Comparison of ENCODE assay signal across 1 cellular context in genomic region chr7:148932-149855, GRCh38.
TF ChIP-seq lines count a peak whose summit lies in the region.

No MANE protein-coding gene starts in this region.

TF ChIP-seq in K562, 482 proteins besides CTCF, POLR2A, EP300 and RAD21 (continued from another document and continues in another):
- TF ChIP-seq ARID3B (CRISPR knock-in tag; IDR thresholded peaks at IDR 0.05; ENCODE audit: borderline replicate concordance) (no peak), MTA1 (IDR thresholded peaks at IDR 0.05; ENCODE audit: borderline replicate concordance) (no peak), SMAD4 (CRISPR knock-in tag; conservative IDR thresholded peaks at IDR 0.05) (0 out of 2 replicates have a peak, but pooled peaks have one; percentile 25), MYNN (IDR thresholded peaks at IDR 0.05) (no peak), MYNN (CRISPR knock-in tag; IDR thresholded peaks at IDR 0.05) (no peak), ADNP (tag; IDR thresholded peaks at IDR 0.05) (no peak), PHF21A (IDR thresholded peaks at IDR 0.05; ENCODE audit: borderline replicate concordance, low read depth) (no peak), LARP7 (IDR thresholded peaks at IDR 0.05) (no peak), DNMT1 (IDR thresholded peaks at IDR 0.05) (no peak), HINFP (tag; conservative IDR thresholded peaks at IDR 0.05; ENCODE audit: low read depth) (no peak), NCOR1 (IDR thresholded peaks at IDR 0.05) (no peak), FOS (IDR thresholded peaks at IDR 0.05; ENCODE audit: extremely low read depth, insufficient read length) (no peak), NFE2L1 (tag; IDR thresholded peaks at IDR 0.05; ENCODE audit: borderline replicate concordance, low read depth) (no peak), MCM7 (IDR thresholded peaks at IDR 0.05) (no peak), CCNT2 (IDR thresholded peaks at IDR 0.05; ENCODE audit: borderline replicate concordance, extremely low read depth, insufficient read length, low read depth, low read length) (peak; percentile 79), HOXB6 (CRISPR knock-in tag; IDR thresholded peaks at IDR 0.05; ENCODE audit: borderline replicate concordance) (no peak), STAG1 (CRISPR knock-in tag; IDR thresholded peaks at IDR 0.05; ENCODE audit: borderline replicate concordance) (no peak), ZNF134 (CRISPR knock-in tag; conservative IDR thresholded peaks at IDR 0.05) (no peak), ARID4B (CRISPR knock-in tag; IDR thresholded peaks at IDR 0.05) (no peak), ZFP1 (CRISPR knock-in tag; IDR thresholded peaks at IDR 0.05) (no peak), SAFB (IDR thresholded peaks at IDR 0.05; ENCODE audit: borderline replicate concordance, low read depth, low read length) (no peak), TAL1 (IDR thresholded peaks at IDR 0.05) (no peak), RFX5 (IDR thresholded peaks at IDR 0.05; ENCODE audit: low read depth, low read length) (no peak), ETS2 (tag; IDR thresholded peaks at IDR 0.05; ENCODE audit: borderline replicate concordance, poor library complexity, severe bottlenecking) (no peak), ZNF140 (CRISPR knock-in tag; IDR thresholded peaks at IDR 0.05) (no peak), ZNF696 (CRISPR knock-in tag; conservative IDR thresholded peaks at IDR 0.05) (no peak), RHOXF2B (CRISPR knock-in tag; conservative IDR thresholded peaks at IDR 0.05) (0 out of 2 replicates have a peak, but pooled peaks have one; percentile 3), EGR1 (conservative IDR thresholded peaks at IDR 0.05) (peak; percentile 91), ZMIZ1 (IDR thresholded peaks at IDR 0.05; ENCODE audit: low read depth in 2 of 2, low read length in 2 of 2) (no peak), PRMT5 (CRISPR knock-in tag; IDR thresholded peaks at IDR 0.05) (no peak), TSHZ1 (CRISPR knock-in tag; IDR thresholded peaks at IDR 0.05) (no peak), ZNF431 (CRISPR knock-in tag; IDR thresholded peaks at IDR 0.05) (no peak), ZNF197 (CRISPR knock-in tag; IDR thresholded peaks at IDR 0.05; ENCODE audit: low read depth) (no peak), NCOA4 (IDR thresholded peaks at IDR 0.05; ENCODE audit: partially characterized antibody) (no peak), SMARCC2 (IDR thresholded peaks at IDR 0.05; ENCODE audit: low read depth) (no peak), ZNF584 (CRISPR knock-in tag; IDR thresholded peaks at IDR 0.05; ENCODE audit: low read depth) (no peak), NR0B1 (IDR thresholded peaks at IDR 0.05; ENCODE audit: partially characterized antibody) (no peak), ZNF551 (CRISPR knock-in tag; IDR thresholded peaks at IDR 0.05) (no peak), STAT6 (CRISPR knock-in tag; IDR thresholded peaks at IDR 0.05) (no peak), ARNT (IDR thresholded peaks at IDR 0.05) (no peak), TRIM28 (IDR thresholded peaks at IDR 0.05) (no peak)
